In genomic region chr15:99729920-99730319, GRCh38 we compare ENCODE assay signal across 9 cellular contexts. TPM values are rescaled to one million over a fixed set of nuclear protein-coding genes. Genes with fewer than 3 reads are reported as not detected.
A peak's percentile ranks its signal among the peaks of the same experiment; 100 is the strongest.
DNase-seq lines count a peak whose midpoint lies in the region; ATAC-seq and TF ChIP-seq lines count a peak whose summit lies in the region.
"Had no signal": no experiment of that assay in that cellular context is flagged by ENCODE, and none has a peak within 500 bp of the region (broad histone marks: within the 10 kb centered on the region; RNA-seq: fewer than 3 reads in every experiment).

No MANE protein-coding gene starts in this region.

- peak; percentile 23; the same call in 1 of the 2 replicates for TF ChIP-seq CTCF in KMS-11 (conservative IDR thresholded peaks at IDR 0.05; ENCODE audit: low read depth, low read length)

- no peaks in the 10 kb centered on the region for H3K9me3 ChIP-seq in mesenchymal stem cell (ENCODE audit: control insufficient read depth, low read length)
- H3K9me3 ChIP-seq: Peyer's patch had no signal

- H3K36me3 ChIP-seq in KMS-11 (ENCODE audit: insufficient read depth) (no peaks in the 10 kb centered on the region), mesenchymal stem cell (ENCODE audit: control insufficient read depth in 1 of 2, insufficient read depth in 2 of 2, low read depth in 1 of 2, low read length in 2 of 2) (peaks cover 27 to 51% of the 10 kb centered on the region in 2 experiments)

- H2BK120ac ChIP-seq in mesenchymal stem cell (ENCODE audit: low read depth, low read length): no peak overlapping the region

- WGBS in mesenchymal stem cell: 84% methylated on average over 2 of the region's 3 CpGs

- no peak overlapping the region for H3K9ac ChIP-seq in KMS-11
- peak overlapping the region; percentile 87 for H3K9ac ChIP-seq in mesenchymal stem cell (ENCODE audit: low read length)

- no peak overlapping the region for H3K18ac ChIP-seq in mesenchymal stem cell (ENCODE audit: low read depth in 1 of 2, low read length in 2 of 2)

- H3K4me2 ChIP-seq in KMS-11: no peak overlapping the region
- H3K4me2 ChIP-seq in mesenchymal stem cell (ENCODE audit: low read length, poor library complexity, severe bottlenecking): no peak overlapping the region

- no peak overlapping the region for H3K23ac ChIP-seq in mesenchymal stem cell (ENCODE audit: low read length in 2 of 2)

- H3K79me1 ChIP-seq in mesenchymal stem cell (replicated peaks; ENCODE audit: low read length, poor library complexity, severe bottlenecking): peaks cover 28% of the 10 kb centered on the region

- no peak overlapping the region for H4K91ac ChIP-seq in mesenchymal stem cell (ENCODE audit: low read length)

- no peak for ATAC-seq in GM19397 (IDR thresholded peaks at IDR 0.05; ENCODE audit: unreplicated experiment)

- H2AFZ ChIP-seq in KMS-11 (ENCODE audit: low read depth) (no peak overlapping the region), mesenchymal stem cell (ENCODE audit: low read depth, low read length) (no peak overlapping the region)

- H3K27me3 ChIP-seq in KMS-11 (ENCODE audit: insufficient read depth, low read depth): no peaks in the 10 kb centered on the region
- no peaks in the 10 kb centered on the region for H3K27me3 ChIP-seq in mesenchymal stem cell (ENCODE audit: control insufficient read depth in 1 of 2, insufficient read depth in 1 of 2, low read length in 2 of 2)
- H3K27me3 ChIP-seq: Peyer's patch had no signal

- no peaks in the 10 kb centered on the region for H3K79me2 ChIP-seq in KMS-11 (ENCODE audit: insufficient read depth, low read depth)

- H2BK15ac ChIP-seq in mesenchymal stem cell (ENCODE audit: low read depth, poor library complexity, severe bottlenecking): no peak overlapping the region

- no peak overlapping the region for H2AK5ac ChIP-seq in mesenchymal stem cell (ENCODE audit: low read length, severe bottlenecking)

- H3K27ac ChIP-seq in KMS-11 (no peak overlapping the region), mesenchymal stem cell (ENCODE audit: low read length, poor library complexity, severe bottlenecking) (no peak overlapping the region)
- H3K27ac ChIP-seq: Peyer's patch had no signal

- no peak overlapping the region for H2BK5ac ChIP-seq in mesenchymal stem cell (ENCODE audit: low read depth, low read length, poor library complexity, severe bottlenecking)

- no peaks in the 10 kb centered on the region for H4K20me1 ChIP-seq in KMS-11 (ENCODE audit: insufficient read depth)

- H4K8ac ChIP-seq in mesenchymal stem cell (ENCODE audit: low read length): no peak overlapping the region

- no peak overlapping the region for H3K4me3 ChIP-seq in KMS-11 (IDR thresholded peaks at IDR 0.05; ENCODE audit: insufficient read depth, low read depth, low read length)
- peak overlapping the region in 1 of 2 experiments; percentile 80 for H3K4me3 ChIP-seq in mesenchymal stem cell (ENCODE audit: insufficient read depth in 1 of 2, low read depth in 1 of 2, low read length in 2 of 2)
- H3K4me3 ChIP-seq: Peyer's patch had no signal

- H3K4ac ChIP-seq in mesenchymal stem cell (ENCODE audit: low read depth in 1 of 2, low read length in 2 of 2): no peak overlapping the region

- no peak overlapping the region for H2BK12ac ChIP-seq in mesenchymal stem cell (ENCODE audit: low read length in 2 of 2)

- DNase-seq in ELF-1 (ENCODE audit: low read depth, low spot score): peak; percentile 37
- DNase-seq in cerebellar cortex (ENCODE audit: low spot score): peak; percentile 30
- DNase-seq in mesenchymal stem cell: peak; percentile 52
- DNase-seq in mesenteric fat pad (ENCODE audit: low spot score): no peak
- no peak for DNase-seq in occipital lobe (lab: John Stamatoyannopoulos, UW)
- DNase-seq in NCI-H187 (lab: John Stamatoyannopoulos, UW): no peak

- H3K14ac ChIP-seq in mesenchymal stem cell (ENCODE audit: low read length in 2 of 2): no peak overlapping the region

- H3K4me1 ChIP-seq in KMS-11 (ENCODE audit: low read depth, poor library complexity, severe bottlenecking) (peaks cover 7% of the 10 kb centered on the region), mesenchymal stem cell (ENCODE audit: control insufficient read depth, insufficient read depth, low read depth, low read length) (peaks cover 7% of the 10 kb centered on the region)

RNA-seq across cellular contexts. Expression of gene LYSMD4, which starts 3.3 kb away (rescaled TPM):
- 4.6 TPM for polyA plus RNA-seq in mesenchymal stem cell (2013, experiment 1 of 2)
- 4.2 TPM for polyA plus RNA-seq in mesenchymal stem cell (2013, experiment 2 of 2)
- total RNA-seq in mesenteric fat pad (6.4 TPM), occipital lobe (23.9 TPM)

Comparison
In these comparisons a context has a peak if more than half of its experiments do, and no peak if none do; other contexts are left out.
1. DNase-seq: peak in ELF-1 (single experiment), cerebellar cortex (single experiment) and mesenchymal stem cell (single experiment); none in mesenteric fat pad (single experiment), occipital lobe (single experiment) and NCI-H187 (0 of 2).